Comparison of ENCODE assay signal across 8 cellular contexts in the genomic region with DNA sequence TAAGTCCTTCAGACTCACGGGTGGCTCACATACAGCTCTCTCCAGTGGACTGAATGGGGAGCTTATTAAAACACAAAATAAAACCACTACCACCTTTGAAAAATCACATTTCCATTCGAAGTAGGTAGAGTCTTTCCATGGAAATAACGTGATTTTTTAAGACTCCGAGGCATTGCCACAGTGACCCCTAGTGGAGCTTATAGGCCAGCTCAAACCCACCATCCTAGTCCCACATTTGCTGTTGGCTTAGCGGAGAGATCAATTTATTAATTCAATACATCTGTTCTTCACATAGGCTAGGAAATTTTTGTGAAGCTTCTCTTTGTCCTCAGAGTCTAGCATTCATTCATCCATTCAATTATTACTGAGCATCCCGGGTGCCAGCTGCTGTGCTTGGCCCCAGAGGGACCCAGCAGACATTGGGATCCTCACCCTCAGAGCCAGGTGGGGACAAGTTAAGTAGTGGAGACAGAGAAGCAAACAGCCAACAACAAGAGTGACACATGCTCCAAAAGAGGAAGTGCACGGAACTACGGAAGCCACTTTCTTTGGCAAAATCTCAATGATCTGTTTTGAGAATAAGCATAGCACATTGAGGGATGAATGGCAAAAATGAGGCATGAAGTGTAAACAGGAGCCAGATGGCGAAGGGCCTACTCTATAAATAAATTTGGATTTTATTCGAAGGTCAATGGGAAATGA. TPM values are rescaled to one million over a fixed set of nuclear protein-coding genes. Genes with fewer than 3 reads are reported as not detected.
DNase-seq lines count a peak whose midpoint lies in the region; ATAC-seq and TF ChIP-seq lines count a peak whose summit lies in the region.

No MANE protein-coding gene starts in this region.

- no peak for TF ChIP-seq POLR2A in HCT116 (IDR thresholded peaks at IDR 0.05; ENCODE audit: borderline replicate concordance, extremely low read depth, insufficient read depth, insufficient read length)

- TF ChIP-seq RAD21 in HCT116 (IDR thresholded peaks at IDR 0.05; ENCODE audit: low read depth): peak; percentile 52

- intact Hi-C loops in HCT116 (cut with micrococcal nuclease) (no loop called here), PC-3 (cut with micrococcal nuclease) (loop anchor here (1.0 kb wide), 1 partner anchor 66 kb away; no protein-coding TSS in a partner anchor)

- H3K9me2 ChIP-seq in HCT116 (ENCODE audit: insufficient read depth) (no peaks in the 10 kb centered on the region; the same call in 1 of the 2 replicates), PC-3 (replicated peaks; ENCODE audit: low read length) (no peaks in the 10 kb centered on the region)

- peaks cover 9% of the 10 kb centered on the region for H3K9me3 Mint-ChIP-seq in neural crest cell
- H3K9me3 Mint-ChIP-seq in stimulated activated effector memory CD8-positive, alpha-beta T cell treated with anti-CD3 and anti-CD28 coated beads, Interleukin-12 subunit alpha, Interleukin-12 subunit beta, amount 100 ng/mL, for 72 hours: peaks cover 11% of the 10 kb centered on the region

- no peaks in the 10 kb centered on the region for H3K4me1 ChIP-seq in HCT116 (ENCODE audit: control insufficient read depth in 1 of 2, insufficient read depth in 2 of 2, low read length in 2 of 2)
- peaks cover 33% of the 10 kb centered on the region for H3K4me1 ChIP-seq in PC-3 (ENCODE audit: insufficient read depth, low read length)

- RAD21 ChIA-PET in HCT116 (lab: Charles Lee; ENCODE audit: low non-redundant PET in 1 of 2, low total read pairs in 2 of 2, uncharacterized antibody in 2 of 2, unreplicated experiment in 2 of 2): no interaction called here

- H3K4me2 ChIP-seq in HCT116 (ENCODE audit: low read length) (no peak overlapping the region), PC-3 (ENCODE audit: low read length) (peak overlapping the region; percentile 24)

- DNase-seq in HCT116 (ENCODE audit: low read depth, low spot score): no peak
- DNase-seq in PC-3: peak; percentile 77
- DNase-seq in dermis microvascular lymphatic vessel endothelial cell (ENCODE audit: low read depth in 2 of 2): peak; percentile 99 to 100
- DNase-seq in neural crest cell (ENCODE audit: low read depth, low spot score): no peak
- no peak for DNase-seq in stimulated activated effector memory CD8-positive, alpha-beta T cell treated with anti-CD3 and anti-CD28 coated beads, Interleukin-12 subunit alpha, Interleukin-12 subunit beta, amount 100 ng/mL, for 72 hours (ENCODE audit: low spot score in 2 of 2)

- H3K36me3 Mint-ChIP-seq in neural crest cell (ENCODE audit: low read depth): peaks cover 10% of the 10 kb centered on the region
- no peaks in the 10 kb centered on the region for H3K36me3 Mint-ChIP-seq in stimulated activated effector memory CD8-positive, alpha-beta T cell treated with anti-CD3 and anti-CD28 coated beads, Interleukin-12 subunit alpha, Interleukin-12 subunit beta, amount 100 ng/mL, for 72 hours

- H3F3A ChIP-seq in PC-3 (ENCODE audit: low read length, unreplicated experiment): no peaks in the 10 kb centered on the region

- POLR2A ChIA-PET in HCT116 (lab: Charles Lee) (no interaction called here), PC-3 (lab: Charles Lee; ENCODE audit: unreplicated experiment) (interaction anchor here (0.6 kb wide), 1 partner anchor 238 kb away, joined by 3 read pairs; no protein-coding TSS in a partner anchor)

- peaks cover 5% of the 10 kb centered on the region for H3K27me3 Mint-ChIP-seq in neural crest cell (ENCODE audit: low read depth)

- H4K20me1 ChIP-seq in HCT116 (ENCODE audit: insufficient read depth) (no peaks in the 10 kb centered on the region), PC-3 (ENCODE audit: low read length) (no peaks in the 10 kb centered on the region)

- H3K9ac ChIP-seq in HCT116 (ENCODE audit: low read length): no peak overlapping the region
- H3K9ac ChIP-seq in PC-3 (ENCODE audit: low read length): no peak overlapping the region; the same call in 1 of the 2 replicates

- BruUV-seq in HCT116 (replicated peaks; lab: Mats Ljungman, UMichigan) (no TSS peak), PC-3 (replicated peaks; lab: Mats Ljungman, UMichigan) (no TSS peak)

- no peak overlapping the region for H3K4me3 Mint-ChIP-seq in neural crest cell
- H3K4me3 Mint-ChIP-seq in stimulated activated effector memory CD8-positive, alpha-beta T cell treated with anti-CD3 and anti-CD28 coated beads, Interleukin-12 subunit alpha, Interleukin-12 subunit beta, amount 100 ng/mL, for 72 hours: no peak overlapping the region

- H3K79me2 ChIP-seq in HCT116 (ENCODE audit: insufficient read depth, low read length) (no peaks in the 10 kb centered on the region), PC-3 (ENCODE audit: low read length) (no peaks in the 10 kb centered on the region)

- peaks cover 8% of the 10 kb centered on the region for H3K4me1 Mint-ChIP-seq in neural crest cell
- no peaks in the 10 kb centered on the region for H3K4me1 Mint-ChIP-seq in stimulated activated effector memory CD8-positive, alpha-beta T cell treated with anti-CD3 and anti-CD28 coated beads, Interleukin-12 subunit alpha, Interleukin-12 subunit beta, amount 100 ng/mL, for 72 hours

- ATAC-seq in HCT116 (peak; percentile 47; the same call in 1 of the 2 replicates), PC-3 (peak; percentile 60), GM19452 (IDR thresholded peaks at IDR 0.05; ENCODE audit: unreplicated experiment) (no peak), GM21447 (IDR thresholded peaks at IDR 0.05; ENCODE audit: unreplicated experiment) (no peak)
- ATAC-seq in stimulated activated effector memory CD8-positive, alpha-beta T cell treated with anti-CD3 and anti-CD28 coated beads, Interleukin-12 subunit alpha, Interleukin-12 subunit beta, amount 100 ng/mL, for 72 hours: no peak

- peak; percentile 95 for TF ChIP-seq CTCF in C4-2B (conservative IDR thresholded peaks at IDR 0.05)
- peak; percentile 13 to 77 (median 66); a peak in 5 of 6 replicates for TF ChIP-seq CTCF in HCT116 (IDR thresholded peaks at IDR 0.05 in 2 of 3, conservative IDR thresholded peaks at IDR 0.05 in 1 of 3; ENCODE audit: borderline replicate concordance in 1 of 3, insufficient read depth in 1 of 3, low read depth in 2 of 3, low read length in 2 of 3)
- peak; percentile 92 for TF ChIP-seq CTCF in PC-3 (conservative IDR thresholded peaks at IDR 0.05; ENCODE audit: low read depth, low read length)
- peak; percentile 66 for TF ChIP-seq CTCF in neural crest cell (conservative IDR thresholded peaks at IDR 0.05)

- H3K36me3 ChIP-seq in HCT116 (ENCODE audit: control insufficient read depth in 1 of 2, insufficient read depth in 2 of 2, low read length in 2 of 2) (no peaks in the 10 kb centered on the region), PC-3 (ENCODE audit: low read depth, low read length) (peaks cover 5% of the 10 kb centered on the region; the same call in 1 of the 2 replicates)

- H3K9me3 ChIP-seq in HCT116 (ENCODE audit: control insufficient read depth in 1 of 2, insufficient read depth in 1 of 2, low read depth in 1 of 2, low read length in 2 of 2): no peaks in the 10 kb centered on the region
- peaks cover 9% of the 10 kb centered on the region for H3K9me3 ChIP-seq in PC-3 (ENCODE audit: low read length)

- no peak overlapping the region for H3K4me3 ChIP-seq in HCT116 (replicated peaks in 1 of 2; ENCODE audit: low read depth in 1 of 2, low read length in 2 of 2)
- H3K4me3 ChIP-seq in PC-3 (ENCODE audit: low read length): no peak overlapping the region; the same call in 1 of the 2 replicates

- H2AFZ ChIP-seq in HCT116 (ENCODE audit: low read depth, low read length, poor library complexity, severe bottlenecking) (no peak overlapping the region), PC-3 (ENCODE audit: low read length) (peak overlapping the region; percentile 39; the same call in 1 of the 2 replicates)

- H3K27ac ChIP-seq in C4-2B: no peak overlapping the region
- no peak overlapping the region for H3K27ac ChIP-seq in HCT116 (ENCODE audit: low read depth, low read length)
- H3K27ac ChIP-seq in PC-3 (ENCODE audit: low read length): peak overlapping the region; percentile 56

- H3K27me3 ChIP-seq in HCT116 (ENCODE audit: insufficient read depth, low read length) (no peaks in the 10 kb centered on the region), PC-3 (ENCODE audit: low read length) (no peaks in the 10 kb centered on the region)

- H3K27ac Mint-ChIP-seq in neural crest cell (ENCODE audit: unreplicated experiment): no peak overlapping the region
- H3K27ac Mint-ChIP-seq in stimulated activated effector memory CD8-positive, alpha-beta T cell treated with anti-CD3 and anti-CD28 coated beads, Interleukin-12 subunit alpha, Interleukin-12 subunit beta, amount 100 ng/mL, for 72 hours: no peak overlapping the region

- CTCF ChIA-PET in HCT116 (lab: Charles Lee): interaction anchor here (0.7 to 1.4 kb wide), 5 partner anchors 11 to 358 kb away, joined by 4 to 7 read pairs (median 6); no protein-coding TSS in a partner anchor
- CTCF ChIA-PET in PC-3 (lab: Charles Lee): interaction anchor here (0.5 to 1.1 kb wide), 3 partner anchors 66 to 342 kb away, joined by 3 to 6 read pairs (median 5); no protein-coding TSS in a partner anchor

TF ChIP-seq in HCT116, 20 proteins besides CTCF, POLR2A, EP300 and RAD21 (continues in another document):
- no peak for TF ChIP-seq TCF7L2 (IDR thresholded peaks at IDR 0.05; ENCODE audit: borderline replicate concordance, extremely low read depth, insufficient read depth, insufficient read length)
- no peak for TF ChIP-seq JUND (IDR thresholded peaks at IDR 0.05)
- TF ChIP-seq CBX3 (IDR thresholded peaks at IDR 0.05; ENCODE audit: low read depth): no peak
- no peak for TF ChIP-seq EZH2phosphoT487 (IDR thresholded peaks at IDR 0.05; ENCODE audit: borderline replicate concordance)
- no peak for TF ChIP-seq SIN3A (IDR thresholded peaks at IDR 0.05; ENCODE audit: low read depth)
- TF ChIP-seq CEBPB (IDR thresholded peaks at IDR 0.05; ENCODE audit: low read depth): no peak
- TF ChIP-seq EZH2 (IDR thresholded peaks at IDR 0.05): no peak
- no peak for TF ChIP-seq SP1 (IDR thresholded peaks at IDR 0.05; ENCODE audit: low read depth)

RNA-seq across cellular contexts. Expression of a gene that starts 10.2 kb away (rescaled TPM):
- total RNA-seq in HCT116 (2021; ENCODE audit: unreplicated experiment) (0.91 TPM), PC-3 (2014; rRNA removed) (2.0 and 3.7 TPM in 2 replicates), dermis microvascular lymphatic vessel endothelial cell (48.3 and 77.2 TPM in 2 replicates), neural crest cell (not detected in 2 replicates)
- polyA plus RNA-seq in HCT116 (2012): 0.45 and 0.77 TPM in 2 replicates

Comparison
In these comparisons a context has a peak if more than half of its experiments do, and no peak if none do; other contexts are left out.
1. ATAC-seq: peak in HCT116 (single experiment) and PC-3 (single experiment); none in GM19452 (single experiment), GM21447 (single experiment) and stimulated activated effector memory CD8-positive, alpha-beta T cell treated with anti-CD3 and anti-CD28 coated beads, Interleukin-12 subunit alpha, Interleukin-12 subunit beta, amount 100 ng/mL, for 72 hours (single experiment).
2. DNase-seq: peak in PC-3 (single experiment) and dermis microvascular lymphatic vessel endothelial cell (2 of 2); none in HCT116 (single experiment), neural crest cell (single experiment) and stimulated activated effector memory CD8-positive, alpha-beta T cell treated with anti-CD3 and anti-CD28 coated beads, Interleukin-12 subunit alpha, Interleukin-12 subunit beta, amount 100 ng/mL, for 72 hours (0 of 2).
3. RNA of a gene that starts 10.2 kb away (total RNA-seq): 48.3 to 77.2 TPM in dermis microvascular lymphatic vessel endothelial cell; 2.0 to 3.7 TPM in PC-3, 0.91 TPM in HCT116 (single experiment) and not detected in neural crest cell; every median in the first group is over 10 times any median in the second.
4. Peak in every context shown above with its lines, with median percentiles within 50 percentile points of each other: CTCF ChIP-seq.